ENCODE assay signal across 20 cellular contexts in the genomic region with DNA sequence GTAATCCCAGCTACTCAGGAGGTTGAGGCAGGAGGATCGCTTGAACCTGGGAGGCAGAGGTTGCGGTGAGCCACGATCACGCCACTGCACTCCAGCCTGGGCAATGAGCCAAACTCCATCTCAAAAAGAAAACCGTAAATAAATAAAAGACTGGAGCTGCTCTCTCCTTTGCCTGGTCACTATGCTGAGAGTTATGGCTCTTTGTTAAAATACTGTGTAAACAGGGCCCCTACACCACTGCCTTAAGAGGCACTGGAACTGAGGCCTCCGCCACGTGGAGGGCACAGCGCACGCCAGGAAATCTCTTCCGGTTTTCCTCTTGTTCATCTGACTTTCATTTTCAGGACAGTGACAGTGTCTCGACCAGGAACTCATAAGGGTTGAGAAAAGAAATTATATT.
DNase-seq lines count a peak whose midpoint lies in the region; ATAC-seq and TF ChIP-seq lines count a peak whose summit lies in the region.
"Had no signal": no experiment of that assay in that cellular context is flagged by ENCODE, and none has a peak within 500 bp of the region (broad histone marks: within the 10 kb centered on the region; RNA-seq: fewer than 3 reads in every experiment).

No MANE protein-coding gene starts in this region.

- ATAC-seq in lower lobe of right lung: peak; percentile 41 to 50
- no peak for ATAC-seq in HG03045 (IDR thresholded peaks at IDR 0.05; ENCODE audit: unreplicated experiment)
- ATAC-seq: foreskin keratinocyte had no signal

- TF ChIP-seq EP300 in tibial nerve (IDR thresholded peaks at IDR 0.05): no peak

- H3K36me3 ChIP-seq in lower lobe of right lung (no peaks in the 10 kb centered on the region), tibial nerve (no peaks in the 10 kb centered on the region)
- H3K36me3 ChIP-seq: cardiac muscle cell, vagina had no signal

- H3K4me3 ChIP-seq in lower lobe of right lung (no peak overlapping the region), tibial nerve (no peak overlapping the region)
- H3K4me3 ChIP-seq: cardiac muscle cell, vagina had no signal

- H3K9me3 ChIP-seq in lower lobe of right lung: no peaks in the 10 kb centered on the region
- H3K9me3 ChIP-seq in tibial nerve: no peaks in the 10 kb centered on the region
- H3K9me3 ChIP-seq: vagina had no signal

- 68 to 71% methylated on average over 11 of the region's 11 CpGs for WGBS in tibial nerve, 2 donors

- no peaks in the 10 kb centered on the region for H3K4me1 ChIP-seq in lower lobe of right lung
- no peaks in the 10 kb centered on the region for H3K4me1 ChIP-seq in tibial nerve
- H3K4me1 ChIP-seq: foreskin keratinocyte, vagina had no signal

- TF ChIP-seq POLR2A in tibial nerve (IDR thresholded peaks at IDR 0.05): no peak

- TF ChIP-seq CTCF in lower lobe of right lung (IDR thresholded peaks at IDR 0.05) (no peak), tibial nerve (IDR thresholded peaks at IDR 0.05) (no peak)

- peaks cover 6% of the 10 kb centered on the region for H3K27me3 ChIP-seq in lower lobe of right lung (ENCODE audit: low read depth)
- H3K27me3 ChIP-seq in tibial nerve: no peaks in the 10 kb centered on the region
- H3K27me3 ChIP-seq: cardiac muscle cell, foreskin keratinocyte, vagina had no signal

- intact Hi-C loops in lower lobe of right lung (cut with DNase I): no loop called here

- DNase-seq in DMS53 (lab: John Stamatoyannopoulos, UW): peak; percentile 71
- DNase-seq in NCI-H187 treated with DMSO at 0.1 percent for 48 hours (lab: John Stamatoyannopoulos, UW): peak; percentile 95
- DNase-seq in NCI-H748 treated with DMSO at 0.1 percent for 48 hours (lab: John Stamatoyannopoulos, UW): peak; percentile 76
- no peak for DNase-seq in lower lobe of right lung
- DNase-seq in tibial nerve (ENCODE audit: low spot score in 2 of 2): no peak
- no peak for DNase-seq in central memory CD4-positive, alpha-beta T cell
- DNase-seq in EL: no peak
- DNase-seq: ACHN; activated CD4-positive, alpha-beta memory T cell treated with anti-CD3 and anti-CD28 coated beads for 36 hours; activated naive CD4-positive, alpha-beta T cell; amniotic stem cell; DMS 273 treated with DMSO at 0.1 percent for 48 hours; foreskin keratinocyte; NCI-H82 had no signal

- H3K27ac ChIP-seq in lower lobe of right lung: no peak overlapping the region
- no peak overlapping the region for H3K27ac ChIP-seq in tibial nerve
- H3K27ac ChIP-seq: C4-2B, cardiac muscle cell, epithelial cell of prostate, foreskin keratinocyte, KMS-11, vagina had no signal

Comparison
In these comparisons a context has a peak if more than half of its experiments do, and no peak if none do; other contexts are left out.
1. DNase-seq: peak in DMS53 (single experiment), NCI-H187 treated with DMSO at 0.1 percent for 48 hours (single experiment) and NCI-H748 treated with DMSO at 0.1 percent for 48 hours (single experiment); none in lower lobe of right lung (single experiment), tibial nerve (0 of 2), central memory CD4-positive, alpha-beta T cell (single experiment) and EL (single experiment).